ENCODE assay signal across 1 cellular context in the genomic region with DNA sequence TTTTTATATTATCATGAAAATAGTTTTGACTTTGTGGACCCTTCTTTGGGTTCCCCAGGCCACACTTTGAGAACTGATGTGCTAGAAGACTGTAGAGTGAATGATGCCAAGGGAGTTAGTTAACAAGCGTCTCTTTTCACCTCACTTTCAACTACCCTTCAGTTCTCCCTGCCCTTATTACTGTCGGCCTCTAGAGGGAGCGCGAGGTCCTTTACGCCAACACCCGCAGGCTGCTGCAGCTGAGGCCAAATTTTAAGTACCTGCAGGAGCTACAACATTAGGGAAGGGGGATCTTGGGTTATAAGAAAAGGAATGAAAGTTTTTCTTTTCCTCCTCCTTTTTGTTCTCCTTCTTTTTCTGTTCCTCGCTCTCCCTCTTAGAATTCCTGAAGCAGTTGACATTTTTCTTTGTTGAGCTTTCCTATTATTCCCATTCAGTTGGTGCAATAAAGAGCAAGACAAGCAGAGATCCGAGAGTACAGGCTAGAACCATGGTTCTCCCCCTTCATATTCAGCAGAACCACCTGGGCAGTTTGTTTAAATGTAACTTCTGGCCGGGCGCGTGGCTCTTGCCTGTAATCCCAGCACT.
TF ChIP-seq lines count a peak whose summit lies in the region.

No MANE protein-coding gene starts in this region.

TF ChIP-seq in WTC11, 78 proteins besides CTCF, POLR2A, EP300 and RAD21 (continued from another document):
- no peak for TF ChIP-seq STAT6 (CRISPR knock-in tag; conservative IDR thresholded peaks at IDR 0.05; ENCODE audit: low read depth)
- TF ChIP-seq USF1 (CRISPR knock-in tag; IDR thresholded peaks at IDR 0.05) = no peak
- no peak for TF ChIP-seq JUN (CRISPR knock-in tag; IDR thresholded peaks at IDR 0.05)
- no peak for TF ChIP-seq SOX15 (CRISPR knock-in tag; IDR thresholded peaks at IDR 0.05)
- TF ChIP-seq, protein P1, sequence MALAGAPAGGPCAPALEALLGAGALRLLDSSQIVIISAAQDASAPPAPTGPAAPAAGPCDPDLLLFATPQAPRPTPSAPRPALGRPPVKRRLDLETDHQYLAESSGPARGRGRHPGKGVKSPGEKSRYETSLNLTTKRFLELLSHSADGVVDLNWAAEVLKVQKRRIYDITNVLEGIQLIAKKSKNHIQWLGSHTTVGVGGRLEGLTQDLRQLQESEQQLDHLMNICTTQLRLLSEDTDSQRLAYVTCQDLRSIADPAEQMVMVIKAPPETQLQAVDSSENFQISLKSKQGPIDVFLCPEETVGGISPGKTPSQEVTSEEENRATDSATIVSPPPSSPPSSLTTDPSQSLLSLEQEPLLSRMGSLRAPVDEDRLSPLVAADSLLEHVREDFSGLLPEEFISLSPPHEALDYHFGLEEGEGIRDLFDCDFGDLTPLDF (CRISPR knock-in tag; IDR thresholded peaks at IDR 0.05) = no peak
- no peak for TF ChIP-seq CREB1 (CRISPR knock-in tag; IDR thresholded peaks at IDR 0.05)
- no peak for TF ChIP-seq CBFB (CRISPR knock-in tag; IDR thresholded peaks at IDR 0.05; ENCODE audit: low read depth)
- no peak for TF ChIP-seq NFYB (CRISPR knock-in tag; conservative IDR thresholded peaks at IDR 0.05; ENCODE audit: low read depth)
- no peak for TF ChIP-seq NFATC4 (CRISPR knock-in tag; IDR thresholded peaks at IDR 0.05)
